In genomic region chr14:104549536-104550339, GRCh38 we compare ENCODE assay signal across 12 cellular contexts. TPM values are rescaled to one million over a fixed set of nuclear protein-coding genes. Genes with fewer than 3 reads are reported as not detected.
"Had no signal": no experiment of that assay in that cellular context is flagged by ENCODE, and none has a peak within 500 bp of the region (broad histone marks: within the 10 kb centered on the region; RNA-seq: fewer than 3 reads in every experiment).

No MANE protein-coding gene starts in this region.

- H3K27me3 ChIP-seq: cardiac muscle cell, right atrium auricular region had no signal

- H3K4me3 ChIP-seq: cardiac muscle cell, heart right ventricle, right atrium auricular region, transverse colon had no signal

- DNase-seq: foreskin melanocyte; heart right ventricle; mesendoderm; stimulated activated CD4-positive, alpha-beta T cell treated with anti-CD3 and anti-CD28 coated beads, Interleukin-1b, Interleukin-23, amount 100 ng/mL, for 48 hours; transverse colon had no signal

- H3K9me3 ChIP-seq: heart right ventricle, right atrium auricular region, transverse colon had no signal

- H3K36me3 Mint-ChIP-seq: stimulated activated memory B cell treated with anti-CD40 and anti-IgM and Interleukin-4, amounts not matched to agents 10 μg/mL and 1 μg/mL and 100 μg/mL, for 72 hours had no signal

- H3K4me3 Mint-ChIP-seq: neural crest cell; stimulated activated memory B cell treated with anti-CD40 and anti-IgM and Interleukin-4, amounts not matched to agents 10 μg/mL and 1 μg/mL and 100 μg/mL, for 72 hours had no signal

- H3K27ac Mint-ChIP-seq: stimulated activated memory B cell treated with anti-CD40 and anti-IgM and Interleukin-4, amounts not matched to agents 10 μg/mL and 1 μg/mL and 100 μg/mL, for 72 hours had no signal

- ATAC-seq: heart right ventricle; stimulated activated memory B cell treated with anti-CD40 and anti-IgM and Interleukin-4, amounts not matched to agents 10 μg/mL and 1 μg/mL and 100 μg/mL, for 72 hours had no signal

- H3K4me1 ChIP-seq: transverse colon had no signal

- H3K9me3 Mint-ChIP-seq: neural crest cell; stimulated activated memory B cell treated with anti-CD40 and anti-IgM and Interleukin-4, amounts not matched to agents 10 μg/mL and 1 μg/mL and 100 μg/mL, for 72 hours had no signal

- H3K36me3 ChIP-seq: cardiac muscle cell, heart right ventricle, right atrium auricular region, transverse colon had no signal

- H3K4me1 Mint-ChIP-seq: neural crest cell; stimulated activated memory B cell treated with anti-CD40 and anti-IgM and Interleukin-4, amounts not matched to agents 10 μg/mL and 1 μg/mL and 100 μg/mL, for 72 hours had no signal

RNA-seq across cellular contexts. Expression of gene C14orf180, which starts 29.8 kb away (rescaled TPM):
- total RNA-seq: astrocyte; neural crest cell; T-helper 1 cell treated with Interleukin-12 subunit alpha and Interleukin-12 subunit beta and Interleukin-4 antibody, amounts not matched to agents 30 ng/mL and 1 ng/mL, for 36 hours had no signal

RNA-seq across cellular contexts. Expression of gene TMEM179, which starts 54.8 kb away (rescaled TPM):
- total RNA-seq: subcutaneous adipose tissue had no signal
